In the genomic region with DNA sequence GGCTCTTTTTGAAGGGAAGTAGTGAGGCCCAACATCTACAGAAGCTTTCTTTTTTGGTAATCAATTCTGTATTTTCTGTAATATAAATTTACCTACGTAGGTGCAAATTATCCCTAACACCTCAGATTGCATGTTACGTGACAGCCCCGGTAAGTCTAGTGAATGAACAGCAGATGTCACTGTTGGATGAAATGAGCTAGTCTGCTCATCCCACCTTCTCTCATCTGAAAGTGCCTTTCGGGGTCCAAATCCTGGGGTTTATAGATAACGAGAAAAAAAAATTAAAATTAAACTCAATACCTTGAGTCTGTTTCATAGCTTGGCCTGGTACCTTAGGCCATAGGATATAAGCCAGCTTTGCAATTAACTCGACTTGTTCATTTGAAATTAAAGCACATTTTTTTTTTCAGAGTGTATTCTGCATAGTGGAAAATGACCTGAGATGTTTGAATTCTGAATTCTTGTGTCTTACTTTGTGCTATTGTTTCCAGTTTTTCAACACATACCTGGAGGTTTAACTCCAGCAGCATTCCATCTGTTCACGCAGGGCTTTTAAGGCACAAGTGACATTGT, we compare ENCODE assay signal across 8 cellular contexts.
A peak's percentile ranks its signal among the peaks of the same experiment; 100 is the strongest.
DNase-seq lines count a peak whose midpoint lies in the region; ATAC-seq, FAIRE-seq and TF ChIP-seq lines count a peak whose summit lies in the region.

No MANE protein-coding gene starts in this region.

- peak; percentile 36 for DNase-seq in ACHN
- DNase-seq in HAP-1 (ENCODE audit: low spot score in 2 of 2) = peak; percentile 16 to 34
- DNase-seq in NCI-H82 (lab: John Stamatoyannopoulos, UW) = peak; percentile 95
- peak; percentile 0 for DNase-seq in fibroblast of the aortic adventitia (ENCODE audit: low read depth)
- no peak for DNase-seq in osteoblast (ENCODE audit: insufficient read length, low spot score, missing footprints)
- no peak for DNase-seq in activated CD4-positive, alpha-beta T cell treated with anti-CD3 and anti-CD28 coated beads for 48 hours
- no peak for DNase-seq in RCC 7860 (ENCODE audit: low spot score)
- DNase-seq in stimulated activated naive B cell treated with anti-CD40 and anti-IgM and Interleukin-4, amounts not matched to agents 10 μg/mL and 1 μg/mL and 100 μg/mL, for 72 hours = no peak

- no peaks in the 10 kb centered on the region for H3K36me3 Mint-ChIP-seq in stimulated activated naive B cell treated with anti-CD40 and anti-IgM and Interleukin-4, amounts not matched to agents 10 μg/mL and 1 μg/mL and 100 μg/mL, for 72 hours

- H3K27me3 ChIP-seq in HAP-1 (ENCODE audit: low read depth) = 0 out of 2 replicates have a peak, but pooled peaks cover 2% of the 10 kb centered on the region
- no peaks in the 10 kb centered on the region for H3K27me3 ChIP-seq in osteoblast (ENCODE audit: insufficient read depth, low read length)

- H3K4me2 ChIP-seq in osteoblast (ENCODE audit: insufficient read depth, low read length) = no peak overlapping the region

- H3K4me1 ChIP-seq in HAP-1 (no peaks in the 10 kb centered on the region), osteoblast (ENCODE audit: insufficient read depth, low read length) (no peaks in the 10 kb centered on the region)

- H3K36me3 ChIP-seq in HAP-1 (replicated peaks) (no peaks in the 10 kb centered on the region), osteoblast (ENCODE audit: insufficient read depth, low read length) (no peaks in the 10 kb centered on the region)

- H2AFZ ChIP-seq in osteoblast (ENCODE audit: low read length) = no peak overlapping the region

- no peak overlapping the region for H3K27ac ChIP-seq in osteoblast (ENCODE audit: low read depth, low read length)

- TF ChIP-seq CTCF in fibroblast of the aortic adventitia (IDR thresholded peaks at IDR 0.05; ENCODE audit: insufficient read depth, low read length) = no peak
- no peak for TF ChIP-seq CTCF in osteoblast (IDR thresholded peaks at IDR 0.05; ENCODE audit: extremely low read depth, low read depth, low read length)

- in situ Hi-C loops in ACHN (cut with HindIII; ENCODE audit: low pct_ligation_motif_present, low pct_unique_long_range_greater_than_20kb, low sequenced_read_pairs) (no loop called here), HAP-1 (cut with MboI; ENCODE audit: low sequenced_read_pairs) (no loop called here)

- H3K79me2 ChIP-seq in osteoblast (ENCODE audit: insufficient read depth, low read length) = no peaks in the 10 kb centered on the region

- H4K20me1 ChIP-seq in osteoblast (ENCODE audit: insufficient read depth, low read length) = no peaks in the 10 kb centered on the region

- FAIRE-seq in RCC 7860 (lab: Jason Lieb, UNC) = no peak

- no peaks in the 10 kb centered on the region for H3K9me3 Mint-ChIP-seq in stimulated activated naive B cell treated with anti-CD40 and anti-IgM and Interleukin-4, amounts not matched to agents 10 μg/mL and 1 μg/mL and 100 μg/mL, for 72 hours

- no peak overlapping the region for H3K4me3 Mint-ChIP-seq in stimulated activated naive B cell treated with anti-CD40 and anti-IgM and Interleukin-4, amounts not matched to agents 10 μg/mL and 1 μg/mL and 100 μg/mL, for 72 hours

- no peak overlapping the region for H3K27ac Mint-ChIP-seq in stimulated activated naive B cell treated with anti-CD40 and anti-IgM and Interleukin-4, amounts not matched to agents 10 μg/mL and 1 μg/mL and 100 μg/mL, for 72 hours

- H3K27me3 Mint-ChIP-seq in stimulated activated naive B cell treated with anti-CD40 and anti-IgM and Interleukin-4, amounts not matched to agents 10 μg/mL and 1 μg/mL and 100 μg/mL, for 72 hours = no peaks in the 10 kb centered on the region

- no peaks in the 10 kb centered on the region for H3K4me1 Mint-ChIP-seq in stimulated activated naive B cell treated with anti-CD40 and anti-IgM and Interleukin-4, amounts not matched to agents 10 μg/mL and 1 μg/mL and 100 μg/mL, for 72 hours

- H3K9me3 ChIP-seq in HAP-1 (no peaks in the 10 kb centered on the region), osteoblast (ENCODE audit: low read depth, low read length) (no peaks in the 10 kb centered on the region)

- H3K4me3 ChIP-seq in HAP-1 = no peak overlapping the region
- H3K4me3 ChIP-seq in fibroblast of the aortic adventitia (ENCODE audit: low read depth, low read length) = no peak overlapping the region
- no peak overlapping the region for H3K4me3 ChIP-seq in osteoblast (ENCODE audit: insufficient read depth, low read length)

- no peak for ATAC-seq in stimulated activated naive B cell treated with anti-CD40 and anti-IgM and Interleukin-4, amounts not matched to agents 10 μg/mL and 1 μg/mL and 100 μg/mL, for 72 hours (replicated peaks)

Comparison
In these comparisons a context has a peak if more than half of its experiments do, and no peak if none do; other contexts are left out.
1. DNase-seq: peak in ACHN (single experiment), HAP-1 (2 of 2), NCI-H82 (single experiment) and fibroblast of the aortic adventitia (single experiment); none in osteoblast (single experiment), activated CD4-positive, alpha-beta T cell treated with anti-CD3 and anti-CD28 coated beads for 48 hours (single experiment), RCC 7860 (single experiment) and stimulated activated naive B cell treated with anti-CD40 and anti-IgM and Interleukin-4, amounts not matched to agents 10 μg/mL and 1 μg/mL and 100 μg/mL, for 72 hours (single experiment).